Comparison of ENCODE assay signal across 1 cellular context in the genomic region with DNA sequence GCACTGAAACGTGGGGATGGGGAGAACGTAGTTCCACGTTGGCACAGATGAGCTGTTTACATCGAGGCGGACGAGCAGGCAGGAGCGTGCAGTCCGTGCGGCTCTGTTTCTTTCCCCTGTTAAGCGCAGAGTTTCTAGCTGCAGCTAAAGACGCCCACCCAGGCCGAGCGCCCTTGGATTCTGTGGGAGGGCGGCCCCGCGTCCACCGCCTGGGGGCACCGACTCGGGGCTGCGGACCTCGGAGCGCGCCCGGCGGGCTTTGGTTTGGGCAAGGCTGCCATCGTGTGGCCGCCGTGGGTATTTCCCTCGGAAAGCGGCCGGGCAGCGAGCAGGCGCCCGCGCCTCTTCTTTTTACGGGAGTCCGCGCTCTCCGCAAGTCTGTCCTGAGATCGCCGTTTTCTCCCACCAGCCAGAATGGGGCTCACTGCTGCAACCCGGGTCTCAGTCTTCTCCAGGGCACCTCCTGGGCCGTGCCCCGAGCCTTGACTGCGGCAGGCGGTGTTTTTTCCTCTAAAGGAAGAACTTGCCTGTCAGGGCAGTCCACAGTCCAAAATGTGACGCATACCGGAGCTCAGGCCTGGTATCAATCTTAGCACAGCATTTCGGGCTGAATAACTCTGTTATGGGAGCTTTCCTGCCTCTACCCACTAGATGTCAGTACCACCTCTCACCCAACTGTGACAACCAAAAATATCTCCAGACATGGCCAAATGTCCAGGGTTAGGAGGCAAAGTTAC.
A peak's percentile ranks its signal among the peaks of the same experiment; 100 is the strongest.
TF ChIP-seq lines count a peak whose summit lies in the region.

No MANE protein-coding gene starts in this region.

TF ChIP-seq in HepG2, 621 proteins besides CTCF, POLR2A, EP300 and RAD21 (continued from another document and continues in another):
- TF ChIP-seq, protein P1, sequence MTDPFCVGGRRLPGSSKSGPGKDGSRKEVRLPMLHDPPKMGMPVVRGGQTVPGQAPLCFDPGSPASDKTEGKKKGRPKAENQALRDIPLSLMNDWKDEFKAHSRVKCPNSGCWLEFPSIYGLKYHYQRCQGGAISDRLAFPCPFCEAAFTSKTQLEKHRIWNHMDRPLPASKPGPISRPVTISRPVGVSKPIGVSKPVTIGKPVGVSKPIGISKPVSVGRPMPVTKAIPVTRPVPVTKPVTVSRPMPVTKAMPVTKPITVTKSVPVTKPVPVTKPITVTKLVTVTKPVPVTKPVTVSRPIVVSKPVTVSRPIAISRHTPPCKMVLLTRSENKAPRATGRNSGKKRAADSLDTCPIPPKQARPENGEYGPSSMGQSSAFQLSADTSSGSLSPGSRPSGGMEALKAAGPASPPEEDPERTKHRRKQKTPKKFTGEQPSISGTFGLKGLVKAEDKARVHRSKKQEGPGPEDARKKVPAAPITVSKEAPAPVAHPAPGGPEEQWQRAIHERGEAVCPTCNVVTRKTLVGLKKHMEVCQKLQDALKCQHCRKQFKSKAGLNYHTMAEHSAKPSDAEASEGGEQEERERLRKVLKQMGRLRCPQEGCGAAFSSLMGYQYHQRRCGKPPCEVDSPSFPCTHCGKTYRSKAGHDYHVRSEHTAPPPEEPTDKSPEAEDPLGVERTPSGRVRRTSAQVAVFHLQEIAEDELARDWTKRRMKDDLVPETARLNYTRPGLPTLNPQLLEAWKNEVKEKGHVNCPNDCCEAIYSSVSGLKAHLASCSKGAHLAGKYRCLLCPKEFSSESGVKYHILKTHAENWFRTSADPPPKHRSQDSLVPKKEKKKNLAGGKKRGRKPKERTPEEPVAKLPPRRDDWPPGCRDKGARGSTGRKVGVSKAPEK (CRISPR knock-in tag; IDR thresholded peaks at IDR 0.05; ENCODE audit: borderline replicate concordance): no peak
- TF ChIP-seq, protein P2, sequence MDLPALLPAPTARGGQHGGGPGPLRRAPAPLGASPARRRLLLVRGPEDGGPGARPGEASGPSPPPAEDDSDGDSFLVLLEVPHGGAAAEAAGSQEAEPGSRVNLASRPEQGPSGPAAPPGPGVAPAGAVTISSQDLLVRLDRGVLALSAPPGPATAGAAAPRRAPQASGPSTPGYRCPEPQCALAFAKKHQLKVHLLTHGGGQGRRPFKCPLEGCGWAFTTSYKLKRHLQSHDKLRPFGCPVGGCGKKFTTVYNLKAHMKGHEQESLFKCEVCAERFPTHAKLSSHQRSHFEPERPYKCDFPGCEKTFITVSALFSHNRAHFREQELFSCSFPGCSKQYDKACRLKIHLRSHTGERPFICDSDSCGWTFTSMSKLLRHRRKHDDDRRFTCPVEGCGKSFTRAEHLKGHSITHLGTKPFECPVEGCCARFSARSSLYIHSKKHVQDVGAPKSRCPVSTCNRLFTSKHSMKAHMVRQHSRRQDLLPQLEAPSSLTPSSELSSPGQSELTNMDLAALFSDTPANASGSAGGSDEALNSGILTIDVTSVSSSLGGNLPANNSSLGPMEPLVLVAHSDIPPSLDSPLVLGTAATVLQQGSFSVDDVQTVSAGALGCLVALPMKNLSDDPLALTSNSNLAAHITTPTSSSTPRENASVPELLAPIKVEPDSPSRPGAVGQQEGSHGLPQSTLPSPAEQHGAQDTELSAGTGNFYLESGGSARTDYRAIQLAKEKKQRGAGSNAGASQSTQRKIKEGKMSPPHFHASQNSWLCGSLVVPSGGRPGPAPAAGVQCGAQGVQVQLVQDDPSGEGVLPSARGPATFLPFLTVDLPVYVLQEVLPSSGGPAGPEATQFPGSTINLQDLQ (CRISPR knock-in tag; IDR thresholded peaks at IDR 0.05): peak; percentile 79; the same call in 1 of the 2 replicates
- TF ChIP-seq REPIN1 (CRISPR knock-in tag; IDR thresholded peaks at IDR 0.05; ENCODE audit: borderline replicate concordance, low read depth): no peak
- TF ChIP-seq TCF7 (IDR thresholded peaks at IDR 0.05; ENCODE audit: low read depth): no peak
- peak; percentile 88 for TF ChIP-seq ZNF777 (CRISPR knock-in tag; IDR thresholded peaks at IDR 0.05)
- TF ChIP-seq PPARG (CRISPR knock-in tag; conservative IDR thresholded peaks at IDR 0.05): no peak
- no peak for TF ChIP-seq FOXK2 (IDR thresholded peaks at IDR 0.05)
- TF ChIP-seq IRX3 (CRISPR knock-in tag; IDR thresholded peaks at IDR 0.05; ENCODE audit: borderline replicate concordance, low read depth): no peak
- TF ChIP-seq MATR3 (CRISPR knock-in tag; IDR thresholded peaks at IDR 0.05): no peak
- 0 out of 2 replicates have a peak, but pooled peaks have one; percentile 7 for TF ChIP-seq ZNF12 (CRISPR knock-in tag; IDR thresholded peaks at IDR 0.05)
- TF ChIP-seq RFXANK (CRISPR knock-in tag; IDR thresholded peaks at IDR 0.05): no peak
- TF ChIP-seq SPEN (CRISPR knock-in tag; IDR thresholded peaks at IDR 0.05; ENCODE audit: low read depth): no peak
- TF ChIP-seq, protein P3, sequence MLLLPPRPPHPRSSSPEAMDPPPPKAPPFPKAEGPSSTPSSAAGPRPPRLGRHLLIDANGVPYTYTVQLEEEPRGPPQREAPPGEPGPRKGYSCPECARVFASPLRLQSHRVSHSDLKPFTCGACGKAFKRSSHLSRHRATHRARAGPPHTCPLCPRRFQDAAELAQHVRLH (CRISPR knock-in tag; IDR thresholded peaks at IDR 0.05; ENCODE audit: borderline replicate concordance, low read depth): 0 out of 2 replicates have a peak, but pooled peaks have one; percentile 17
- TF ChIP-seq NFE2 (CRISPR knock-in tag; IDR thresholded peaks at IDR 0.05): no peak
- TF ChIP-seq, protein P4, sequence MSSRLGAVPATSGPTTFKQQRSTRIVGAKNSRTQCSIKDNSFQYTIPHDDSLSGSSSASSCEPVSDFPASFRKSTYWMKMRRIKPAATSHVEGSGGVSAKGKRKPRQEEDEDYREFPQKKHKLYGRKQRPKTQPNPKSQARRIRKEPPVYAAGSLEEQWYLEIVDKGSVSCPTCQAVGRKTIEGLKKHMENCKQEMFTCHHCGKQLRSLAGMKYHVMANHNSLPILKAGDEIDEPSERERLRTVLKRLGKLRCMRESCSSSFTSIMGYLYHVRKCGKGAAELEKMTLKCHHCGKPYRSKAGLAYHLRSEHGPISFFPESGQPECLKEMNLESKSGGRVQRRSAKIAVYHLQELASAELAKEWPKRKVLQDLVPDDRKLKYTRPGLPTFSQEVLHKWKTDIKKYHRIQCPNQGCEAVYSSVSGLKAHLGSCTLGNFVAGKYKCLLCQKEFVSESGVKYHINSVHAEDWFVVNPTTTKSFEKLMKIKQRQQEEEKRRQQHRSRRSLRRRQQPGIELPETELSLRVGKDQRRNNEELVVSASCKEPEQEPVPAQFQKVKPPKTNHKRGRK (CRISPR knock-in tag; IDR thresholded peaks at IDR 0.05): no peak
- TF ChIP-seq, protein P5, sequence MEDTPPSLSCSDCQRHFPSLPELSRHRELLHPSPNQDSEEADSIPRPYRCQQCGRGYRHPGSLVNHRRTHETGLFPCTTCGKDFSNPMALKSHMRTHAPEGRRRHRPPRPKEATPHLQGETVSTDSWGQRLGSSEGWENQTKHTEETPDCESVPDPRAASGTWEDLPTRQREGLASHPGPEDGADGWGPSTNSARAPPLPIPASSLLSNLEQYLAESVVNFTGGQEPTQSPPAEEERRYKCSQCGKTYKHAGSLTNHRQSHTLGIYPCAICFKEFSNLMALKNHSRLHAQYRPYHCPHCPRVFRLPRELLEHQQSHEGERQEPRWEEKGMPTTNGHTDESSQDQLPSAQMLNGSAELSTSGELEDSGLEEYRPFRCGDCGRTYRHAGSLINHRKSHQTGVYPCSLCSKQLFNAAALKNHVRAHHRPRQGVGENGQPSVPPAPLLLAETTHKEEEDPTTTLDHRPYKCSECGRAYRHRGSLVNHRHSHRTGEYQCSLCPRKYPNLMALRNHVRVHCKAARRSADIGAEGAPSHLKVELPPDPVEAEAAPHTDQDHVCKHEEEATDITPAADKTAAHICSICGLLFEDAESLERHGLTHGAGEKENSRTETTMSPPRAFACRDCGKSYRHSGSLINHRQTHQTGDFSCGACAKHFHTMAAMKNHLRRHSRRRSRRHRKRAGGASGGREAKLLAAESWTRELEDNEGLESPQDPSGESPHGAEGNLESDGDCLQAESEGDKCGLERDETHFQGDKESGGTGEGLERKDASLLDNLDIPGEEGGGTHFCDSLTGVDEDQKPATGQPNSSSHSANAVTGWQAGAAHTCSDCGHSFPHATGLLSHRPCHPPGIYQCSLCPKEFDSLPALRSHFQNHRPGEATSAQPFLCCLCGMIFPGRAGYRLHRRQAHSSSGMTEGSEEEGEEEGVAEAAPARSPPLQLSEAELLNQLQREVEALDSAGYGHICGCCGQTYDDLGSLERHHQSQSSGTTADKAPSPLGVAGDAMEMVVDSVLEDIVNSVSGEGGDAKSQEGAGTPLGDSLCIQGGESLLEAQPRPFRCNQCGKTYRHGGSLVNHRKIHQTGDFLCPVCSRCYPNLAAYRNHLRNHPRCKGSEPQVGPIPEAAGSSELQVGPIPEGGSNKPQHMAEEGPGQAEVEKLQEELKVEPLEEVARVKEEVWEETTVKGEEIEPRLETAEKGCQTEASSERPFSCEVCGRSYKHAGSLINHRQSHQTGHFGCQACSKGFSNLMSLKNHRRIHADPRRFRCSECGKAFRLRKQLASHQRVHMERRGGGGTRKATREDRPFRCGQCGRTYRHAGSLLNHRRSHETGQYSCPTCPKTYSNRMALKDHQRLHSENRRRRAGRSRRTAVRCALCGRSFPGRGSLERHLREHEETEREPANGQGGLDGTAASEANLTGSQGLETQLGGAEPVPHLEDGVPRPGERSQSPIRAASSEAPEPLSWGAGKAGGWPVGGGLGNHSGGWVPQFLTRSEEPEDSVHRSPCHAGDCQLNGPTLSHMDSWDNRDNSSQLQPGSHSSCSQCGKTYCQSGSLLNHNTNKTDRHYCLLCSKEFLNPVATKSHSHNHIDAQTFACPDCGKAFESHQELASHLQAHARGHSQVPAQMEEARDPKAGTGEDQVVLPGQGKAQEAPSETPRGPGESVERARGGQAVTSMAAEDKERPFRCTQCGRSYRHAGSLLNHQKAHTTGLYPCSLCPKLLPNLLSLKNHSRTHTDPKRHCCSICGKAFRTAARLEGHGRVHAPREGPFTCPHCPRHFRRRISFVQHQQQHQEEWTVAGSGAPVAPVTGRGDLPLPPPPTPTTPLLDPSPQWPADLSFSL (CRISPR knock-in tag; IDR thresholded peaks at IDR 0.05): no peak
- no peak for TF ChIP-seq ZSCAN22 (CRISPR knock-in tag; IDR thresholded peaks at IDR 0.05)
- TF ChIP-seq, protein P6, sequence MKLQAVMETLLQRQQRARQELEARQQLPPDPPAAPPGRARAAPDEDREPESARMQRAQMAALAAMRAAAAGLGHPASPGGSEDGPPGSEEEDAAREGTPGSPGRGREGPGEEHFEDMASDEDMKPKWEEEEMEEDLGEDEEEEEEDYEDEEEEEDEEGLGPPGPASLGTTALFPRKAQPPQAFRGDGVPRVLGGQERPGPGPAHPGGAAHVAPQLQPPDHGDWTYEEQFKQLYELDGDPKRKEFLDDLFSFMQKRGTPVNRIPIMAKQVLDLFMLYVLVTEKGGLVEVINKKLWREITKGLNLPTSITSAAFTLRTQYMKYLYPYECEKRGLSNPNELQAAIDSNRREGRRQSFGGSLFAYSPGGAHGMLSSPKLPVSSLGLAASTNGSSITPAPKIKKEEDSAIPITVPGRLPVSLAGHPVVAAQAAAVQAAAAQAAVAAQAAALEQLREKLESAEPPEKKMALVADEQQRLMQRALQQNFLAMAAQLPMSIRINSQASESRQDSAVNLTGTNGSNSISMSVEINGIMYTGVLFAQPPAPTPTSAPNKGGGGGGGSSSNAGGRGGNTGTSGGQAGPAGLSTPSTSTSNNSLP (IDR thresholded peaks at IDR 0.05; ENCODE audit: low read depth, low read length): peak; percentile 58; the same call in 1 of the 2 replicates
- no peak for TF ChIP-seq NFATC3 (CRISPR knock-in tag; IDR thresholded peaks at IDR 0.05)
- TF ChIP-seq, protein P7, sequence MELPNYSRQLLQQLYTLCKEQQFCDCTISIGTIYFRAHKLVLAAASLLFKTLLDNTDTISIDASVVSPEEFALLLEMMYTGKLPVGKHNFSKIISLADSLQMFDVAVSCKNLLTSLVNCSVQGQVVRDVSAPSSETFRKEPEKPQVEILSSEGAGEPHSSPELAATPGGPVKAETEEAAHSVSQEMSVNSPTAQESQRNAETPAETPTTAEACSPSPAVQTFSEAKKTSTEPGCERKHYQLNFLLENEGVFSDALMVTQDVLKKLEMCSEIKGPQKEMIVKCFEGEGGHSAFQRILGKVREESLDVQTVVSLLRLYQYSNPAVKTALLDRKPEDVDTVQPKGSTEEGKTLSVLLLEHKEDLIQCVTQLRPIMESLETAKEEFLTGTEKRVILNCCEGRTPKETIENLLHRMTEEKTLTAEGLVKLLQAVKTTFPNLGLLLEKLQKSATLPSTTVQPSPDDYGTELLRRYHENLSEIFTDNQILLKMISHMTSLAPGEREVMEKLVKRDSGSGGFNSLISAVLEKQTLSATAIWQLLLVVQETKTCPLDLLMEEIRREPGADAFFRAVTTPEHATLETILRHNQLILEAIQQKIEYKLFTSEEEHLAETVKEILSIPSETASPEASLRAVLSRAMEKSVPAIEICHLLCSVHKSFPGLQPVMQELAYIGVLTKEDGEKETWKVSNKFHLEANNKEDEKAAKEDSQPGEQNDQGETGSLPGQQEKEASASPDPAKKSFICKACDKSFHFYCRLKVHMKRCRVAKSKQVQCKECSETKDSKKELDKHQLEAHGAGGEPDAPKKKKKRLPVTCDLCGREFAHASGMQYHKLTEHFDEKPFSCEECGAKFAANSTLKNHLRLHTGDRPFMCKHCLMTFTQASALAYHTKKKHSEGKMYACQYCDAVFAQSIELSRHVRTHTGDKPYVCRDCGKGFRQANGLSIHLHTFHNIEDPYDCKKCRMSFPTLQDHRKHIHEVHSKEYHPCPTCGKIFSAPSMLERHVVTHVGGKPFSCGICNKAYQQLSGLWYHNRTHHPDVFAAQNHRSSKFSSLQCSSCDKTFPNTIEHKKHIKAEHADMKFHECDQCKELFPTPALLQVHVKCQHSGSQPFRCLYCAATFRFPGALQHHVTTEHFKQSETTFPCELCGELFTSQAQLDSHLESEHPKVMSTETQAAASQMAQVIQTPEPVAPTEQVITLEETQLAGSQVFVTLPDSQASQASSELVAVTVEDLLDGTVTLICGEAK (IDR thresholded peaks at IDR 0.05): no peak
- TF ChIP-seq, protein P7 (CRISPR knock-in tag; IDR thresholded peaks at IDR 0.05): no peak
